ENCODE assay signal across 15 cellular contexts in the genomic region with DNA sequence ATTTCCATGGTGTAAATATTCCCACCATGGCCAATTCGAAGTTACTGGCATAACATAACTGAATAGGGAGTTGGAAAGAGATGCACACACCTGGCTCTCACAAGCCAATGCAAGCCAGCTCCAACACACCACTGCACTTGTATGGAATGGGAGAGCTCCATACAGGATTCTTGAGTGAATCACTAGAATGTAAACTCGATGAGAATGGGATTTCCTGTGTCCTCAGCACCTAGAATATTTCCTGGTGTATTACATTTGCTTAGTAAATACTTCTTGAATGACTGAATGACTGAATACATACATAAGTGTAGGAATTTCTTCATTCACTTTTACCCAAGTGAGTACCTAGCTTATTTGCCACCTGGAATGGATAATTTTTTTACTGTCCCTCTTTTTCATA.
DNase-seq lines count a peak whose midpoint lies in the region; TF ChIP-seq lines count a peak whose summit lies in the region.
"Had no signal": no experiment of that assay in that cellular context is flagged by ENCODE, and none has a peak within 500 bp of the region (broad histone marks: within the 10 kb centered on the region; RNA-seq: fewer than 3 reads in every experiment).

No MANE protein-coding gene starts in this region.

- no peak for TF ChIP-seq CTCF in RWPE1 (conservative IDR thresholded peaks at IDR 0.05; ENCODE audit: low read depth)

- CTCF ChIA-PET in RWPE1 (lab: Yijun Ruan, JAX): interaction anchor here (0.7 kb wide), 1 partner anchor 1220 kb away, joined by 3 read pairs; no protein-coding TSS in a partner anchor

- DNase-seq in EL: peak; percentile 16
- peak; percentile 11 for DNase-seq in HCEC 1CT
- DNase-seq in RWPE1 (ENCODE audit: low spot score): peak; percentile 29
- peak; percentile 25 for DNase-seq in islet precursor cell
- no peak for DNase-seq in NCI-H82 (lab: John Stamatoyannopoulos, UW)
- DNase-seq in dedifferentiated amniotic fluid mesenchymal stem cell (ENCODE audit: extremely low spot score): no peak
- no peak for DNase-seq in NCI-H345 (lab: John Stamatoyannopoulos, UW)
- DNase-seq: COR-L47, GDM1, MV-4-11, NCI-H1417, NCI-H187 treated with DMSO at 0.1 percent for 48 hours, NCI-H2171 treated with DMSO at 0.1 percent for 48 hours, NCI-H510A treated with DMSO at 0.1 percent for 48 hours, SIG-M5 had no signal

- POLR2A ChIA-PET in RWPE1 (lab: Yijun Ruan, JAX; ENCODE audit: low non-redundant PET): no interaction called here

- no peak overlapping the region for H3K27ac ChIP-seq in RWPE1

Comparison
In these comparisons a context has a peak if more than half of its experiments do, and no peak if none do; other contexts are left out.
1. DNase-seq: peak in EL (single experiment), HCEC 1CT (single experiment), RWPE1 (single experiment) and islet precursor cell (single experiment); none in NCI-H82 (single experiment), dedifferentiated amniotic fluid mesenchymal stem cell (single experiment) and NCI-H345 (single experiment).